ENCODE assay signal across 20 cellular contexts in genomic region chr18:36889742-36890141, GRCh38.
DNase-seq lines count a peak whose midpoint lies in the region; ATAC-seq and TF ChIP-seq lines count a peak whose summit lies in the region.
"Had no signal": no experiment of that assay in that cellular context is flagged by ENCODE, and none has a peak within 500 bp of the region (broad histone marks: within the 10 kb centered on the region; RNA-seq: fewer than 3 reads in every experiment).

No MANE protein-coding gene starts in this region.

- no peaks in the 10 kb centered on the region for H3K9me2 ChIP-seq in Loucy (replicated peaks; ENCODE audit: low read depth, low read length)

- peak; percentile 1 for DNase-seq in fibroblast of the aortic adventitia (ENCODE audit: low read depth)
- no peak for DNase-seq in thoracic aorta (ENCODE audit: low spot score)
- no peak for DNase-seq in NCI-H1092 (lab: John Stamatoyannopoulos, UW)
- DNase-seq: ACHN; C1 segment of cervical spinal cord; Calu3; CD8-positive, alpha-beta memory T cell; DMS153; Kasumi-1; NCI-H1092 treated with DMSO at 0.1 percent for 48 hours; NCI-H1436 treated with DMSO at 0.1 percent for 48 hours; NCI-H2029; NCI-H226; NCI-H510A treated with DMSO at 0.1 percent for 48 hours; NCI-H774 had no signal

- no peaks in the 10 kb centered on the region for H4K20me1 ChIP-seq in Loucy (ENCODE audit: insufficient read depth, low read length, poor library complexity, severe bottlenecking)

- H3K36me3 ChIP-seq in Loucy (ENCODE audit: insufficient read depth, low read length) (no peaks in the 10 kb centered on the region), thoracic aorta (no peaks in the 10 kb centered on the region)
- H3K36me3 ChIP-seq: SJCRH30 had no signal

- H3K4me3 ChIP-seq in Loucy (ENCODE audit: low read length, poor library complexity, severe bottlenecking) = no peak overlapping the region
- H3K4me3 ChIP-seq in fibroblast of the aortic adventitia (ENCODE audit: low read depth, low read length) = no peak overlapping the region
- no peak overlapping the region for H3K4me3 ChIP-seq in thoracic aorta
- H3K4me3 ChIP-seq: SJCRH30 had no signal

- peak; percentile 57 for ATAC-seq in GM21447 (IDR thresholded peaks at IDR 0.05; ENCODE audit: unreplicated experiment)
- ATAC-seq in thoracic aorta (ENCODE audit: insufficient number of reproducible peaks, low FRiP score, low read depth) = no peak
- no peak for ATAC-seq in HG03175 (IDR thresholded peaks at IDR 0.05; ENCODE audit: unreplicated experiment)
- ATAC-seq in HG02678 (IDR thresholded peaks at IDR 0.05; ENCODE audit: unreplicated experiment) = no peak

- H3K9me3 ChIP-seq in Loucy (ENCODE audit: insufficient read depth, low read depth, low read length) (no peaks in the 10 kb centered on the region), thoracic aorta (no peaks in the 10 kb centered on the region)
- H3K9me3 ChIP-seq: SJCRH30 had no signal

- H3K27me3 ChIP-seq in Loucy (ENCODE audit: insufficient read depth, low read length, poor library complexity, severe bottlenecking) (no peaks in the 10 kb centered on the region), thoracic aorta (replicated peaks; ENCODE audit: insufficient read depth) (no peaks in the 10 kb centered on the region)
- H3K27me3 ChIP-seq: SJCRH30 had no signal

- H3F3A ChIP-seq in Loucy (ENCODE audit: low read depth) = no peaks in the 10 kb centered on the region

- peak overlapping the region; percentile 33 for H3K4me2 ChIP-seq in Loucy (ENCODE audit: low read depth, low read length, poor library complexity, severe bottlenecking)

- H3K27ac ChIP-seq in thoracic aorta = peak overlapping the region; percentile 7 to 72
- H3K27ac ChIP-seq: SJCRH30 had no signal

- H2AFZ ChIP-seq in Loucy (ENCODE audit: low read length) = no peak overlapping the region

- TF ChIP-seq CTCF in Loucy (conservative IDR thresholded peaks at IDR 0.05; ENCODE audit: low read length) = no peak
- TF ChIP-seq CTCF in fibroblast of the aortic adventitia (IDR thresholded peaks at IDR 0.05; ENCODE audit: insufficient read depth, low read length) = no peak
- no peak for TF ChIP-seq CTCF in thoracic aorta (IDR thresholded peaks at IDR 0.05)

- H3K79me2 ChIP-seq in Loucy (ENCODE audit: insufficient read depth, low read length) = no peaks in the 10 kb centered on the region

- peaks cover 10% of the 10 kb centered on the region for H3K4me1 ChIP-seq in Loucy (ENCODE audit: insufficient read depth, low read length, poor library complexity, severe bottlenecking)
- peaks cover 23 to 32% of the 10 kb centered on the region in 2 donors for H3K4me1 ChIP-seq in thoracic aorta (ENCODE audit: control insufficient read depth in 1 of 2, low read depth in 2 of 2)
- H3K4me1 ChIP-seq: SJCRH30 had no signal

- H3K9ac ChIP-seq in Loucy (ENCODE audit: low read depth, low read length, poor library complexity, severe bottlenecking) = no peak overlapping the region
